ENCODE assay signal across 32 cellular contexts in the genomic region with DNA sequence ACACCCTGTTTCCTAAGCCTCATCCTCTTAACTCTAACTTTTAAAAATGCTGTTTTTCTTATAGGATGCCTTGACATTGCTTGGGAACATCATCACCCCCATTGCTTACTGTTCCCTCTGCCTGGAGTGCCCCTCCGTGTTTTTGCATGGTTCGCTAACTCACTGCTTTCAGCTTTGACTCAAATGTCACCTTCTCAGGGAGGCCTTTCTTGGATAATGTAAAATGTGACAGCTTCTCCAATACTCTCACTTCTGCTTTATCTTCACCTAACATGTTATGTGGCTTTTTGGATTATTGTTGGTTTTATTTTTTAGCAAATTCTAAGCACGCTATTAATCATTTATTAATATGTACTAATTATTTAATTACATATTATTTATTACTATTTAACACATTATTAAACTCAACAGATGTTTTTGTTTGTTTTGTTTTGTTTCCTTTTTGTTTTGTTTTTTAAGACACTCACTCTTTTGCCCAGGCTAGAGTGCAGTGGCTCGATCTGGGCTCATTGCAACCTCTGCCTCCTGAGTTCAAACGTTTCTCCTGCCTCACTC. TPM values are rescaled to one million over a fixed set of nuclear protein-coding genes. Genes with fewer than 3 reads are reported as not detected.
DNase-seq lines count a peak whose midpoint lies in the region; ATAC-seq, FAIRE-seq and TF ChIP-seq lines count a peak whose summit lies in the region.
"Had no signal": no experiment of that assay in that cellular context is flagged by ENCODE, and none has a peak within 500 bp of the region (broad histone marks: within the 10 kb centered on the region; RNA-seq: fewer than 3 reads in every experiment).

No MANE protein-coding gene starts in this region.

- TF ChIP-seq POLR2A in GM12891 (IDR thresholded peaks at IDR 0.05; ENCODE audit: low read depth, low read length) = no peak

- no peak overlapping the region for H3K4me3 Mint-ChIP-seq in stimulated activated naive CD8-positive, alpha-beta T cell treated with anti-CD3 and anti-CD28 coated beads, Interleukin-15, amount 100 ng/mL, for 72 hours
- H3K4me3 Mint-ChIP-seq: activated CD4-positive, alpha-beta memory T cell treated with anti-CD3 and anti-CD28 coated beads for 36 hours; activated naive CD4-positive, alpha-beta T cell treated with anti-CD3 and anti-CD28 coated beads, Interleukin-2, amount 50 U/mL, for 24 hours; activated T-helper 17 cell treated with anti-CD3 and anti-CD28 coated beads, Interleukin-2, amount 50 U/mL, for 72 hours; effector memory CD8-positive, alpha-beta T cell; nephron had no signal

- peaks cover 52% of the 10 kb centered on the region for H3K27me3 Mint-ChIP-seq in stimulated activated naive CD8-positive, alpha-beta T cell treated with anti-CD3 and anti-CD28 coated beads, Interleukin-15, amount 100 ng/mL, for 72 hours

- DNase-seq in GM12891 (ENCODE audit: insufficient read length, low spot score) = no peak
- DNase-seq in left kidney (ENCODE audit: low read depth, low spot score) = peak; percentile 44
- no peak for DNase-seq in NCI-H526 treated with DMSO at 0.1 percent for 48 hours (lab: John Stamatoyannopoulos, UW)
- no peak for DNase-seq in middle frontal gyrus (ENCODE audit: extremely low spot score, low spot score)
- DNase-seq in stimulated activated naive CD8-positive, alpha-beta T cell treated with anti-CD3 and anti-CD28 coated beads, Interleukin-15, amount 100 ng/mL, for 72 hours = no peak
- DNase-seq: ACHN; activated CD4-positive, alpha-beta memory T cell treated with anti-CD3 and anti-CD28 coated beads for 36 hours; activated CD8-positive, alpha-beta memory T cell treated with anti-CD3 and anti-CD28 coated beads, Interleukin-2, amount 50 U/mL, for 4 hours; anterior cingulate cortex; colonic mucosa; effector memory CD8-positive, alpha-beta T cell; islet precursor cell; KBM-7; MG63; mucosa of descending colon; NCI-H1436 treated with DMSO at 0.1 percent for 48 hours; NCI-H446 treated with DMSO at 0.1 percent for 48 hours; OCI-M1; ovary; small intestine; trophoblast cell had no signal

- H3K27ac Mint-ChIP-seq in stimulated activated naive CD8-positive, alpha-beta T cell treated with anti-CD3 and anti-CD28 coated beads, Interleukin-15, amount 100 ng/mL, for 72 hours = no peak overlapping the region
- H3K27ac Mint-ChIP-seq: activated CD4-positive, alpha-beta memory T cell treated with anti-CD3 and anti-CD28 coated beads for 36 hours; activated naive CD4-positive, alpha-beta T cell treated with anti-CD3 and anti-CD28 coated beads, Interleukin-2, amount 50 U/mL, for 24 hours; activated T-helper 17 cell treated with anti-CD3 and anti-CD28 coated beads, Interleukin-2, amount 50 U/mL, for 72 hours; effector memory CD8-positive, alpha-beta T cell had no signal

- no peak for FAIRE-seq in GM12891 (lab: Jason Lieb, UNC)
- FAIRE-seq: bronchial epithelial cell, small intestine, TTC549 had no signal

- peaks cover 14% of the 10 kb centered on the region for H3K4me1 Mint-ChIP-seq in stimulated activated naive CD8-positive, alpha-beta T cell treated with anti-CD3 and anti-CD28 coated beads, Interleukin-15, amount 100 ng/mL, for 72 hours
- H3K4me1 Mint-ChIP-seq: activated naive CD4-positive, alpha-beta T cell treated with anti-CD3 and anti-CD28 coated beads, Interleukin-2, amount 50 U/mL, for 24 hours; activated T-helper 17 cell treated with anti-CD3 and anti-CD28 coated beads, Interleukin-2, amount 50 U/mL, for 72 hours; nephron had no signal

- ATAC-seq in GM18907 (IDR thresholded peaks at IDR 0.05; ENCODE audit: unreplicated experiment) (peak; percentile 42), HG03196 (IDR thresholded peaks at IDR 0.05; ENCODE audit: unreplicated experiment) (peak; percentile 35), GM19324 (IDR thresholded peaks at IDR 0.05; ENCODE audit: low FRiP score, unreplicated experiment) (no peak)
- ATAC-seq in stimulated activated naive CD8-positive, alpha-beta T cell treated with anti-CD3 and anti-CD28 coated beads, Interleukin-15, amount 100 ng/mL, for 72 hours = no peak
- ATAC-seq: activated CD4-positive, CD25-positive, alpha-beta regulatory T cell treated with anti-CD3 and anti-CD28 coated beads, Interleukin-2, amount 50 U/mL, for 24 hours; activated T-helper 17 cell treated with anti-CD3 and anti-CD28 coated beads, Interleukin-2, amount 50 U/mL, for 72 hours; effector memory CD8-positive, alpha-beta T cell; mucosa of descending colon had no signal

- no peaks in the 10 kb centered on the region for H3K9me3 Mint-ChIP-seq in stimulated activated naive CD8-positive, alpha-beta T cell treated with anti-CD3 and anti-CD28 coated beads, Interleukin-15, amount 100 ng/mL, for 72 hours
- H3K9me3 Mint-ChIP-seq: activated CD4-positive, alpha-beta memory T cell treated with anti-CD3 and anti-CD28 coated beads for 36 hours; activated naive CD4-positive, alpha-beta T cell treated with anti-CD3 and anti-CD28 coated beads, Interleukin-2, amount 50 U/mL, for 24 hours; activated T-helper 17 cell treated with anti-CD3 and anti-CD28 coated beads, Interleukin-2, amount 50 U/mL, for 72 hours; effector memory CD8-positive, alpha-beta T cell; nephron had no signal

TF ChIP-seq in GM12891, 5 proteins besides CTCF, POLR2A, EP300 and RAD21:
- TF ChIP-seq TAF1 (IDR thresholded peaks at IDR 0.05; ENCODE audit: low read depth, low read length) = no peak
- TF ChIP-seq SPI1 (IDR thresholded peaks at IDR 0.05; ENCODE audit: low read depth, low read length) = peak; percentile 96
- TF ChIP-seq PAX5 (IDR thresholded peaks at IDR 0.05; ENCODE audit: insufficient read depth, low read length, severe bottlenecking) = peak; percentile 88
TF ChIP-seq in GM12891: peak in this region for 2.

RNA-seq across cellular contexts. Expression of a gene that starts 3.8 kb away (rescaled TPM):
- polyA plus RNA-seq in GM12891 (2012; ENCODE audit: low read depth, missing spikeins) = 3.5 TPM
- polyA plus RNA-seq: BJ had no signal

RNA-seq across cellular contexts. Expression of a gene that starts 40.8 kb away (rescaled TPM):
- not detected for polyA plus RNA-seq in GM12891 (2012; ENCODE audit: low read depth, missing spikeins)
- polyA plus RNA-seq: BJ, esophagus had no signal

Comparison
In these comparisons a context has a peak if more than half of its experiments do, and no peak if none do; other contexts are left out.
1. ATAC-seq: peak in GM18907 (single experiment) and HG03196 (single experiment); none in stimulated activated naive CD8-positive, alpha-beta T cell treated with anti-CD3 and anti-CD28 coated beads, Interleukin-15, amount 100 ng/mL, for 72 hours (single experiment) and GM19324 (single experiment).